ENCODE assay signal across 1 cellular context in genomic region chr12:89353823-89354629, GRCh38.
TF ChIP-seq lines count a peak whose summit lies in the region.

No MANE protein-coding gene starts in this region.

TF ChIP-seq in GM23338, 12 proteins besides CTCF, POLR2A, EP300 and RAD21 (continued from another document):
- TF ChIP-seq ZNF462 (CRISPR knock-in tag; IDR thresholded peaks at IDR 0.05) (no peak), STAT1 (IDR thresholded peaks at IDR 0.05; ENCODE audit: unreplicated experiment) (no peak), JUNB (IDR thresholded peaks at IDR 0.05; ENCODE audit: unreplicated experiment) (no peak), EZH2 (IDR thresholded peaks at IDR 0.05; ENCODE audit: low read depth, unreplicated experiment) (no peak), POLR2AphosphoS5 (IDR thresholded peaks at IDR 0.05; ENCODE audit: low read depth) (peak; percentile 59), ETS1 (IDR thresholded peaks at IDR 0.05) (no peak; the same call in 1 of the 2 replicates), ZNF114 (CRISPR knock-in tag; IDR thresholded peaks at IDR 0.05) (no peak)
